Comparison of ENCODE assay signal across 12 cellular contexts in genomic region chr3:43733459-43734384, GRCh38. TPM values are rescaled to one million over a fixed set of nuclear protein-coding genes. Genes with fewer than 3 reads are reported as not detected.
DNase-seq lines count a peak whose midpoint lies in the region; ATAC-seq and TF ChIP-seq lines count a peak whose summit lies in the region.
"Had no signal": no experiment of that assay in that cellular context is flagged by ENCODE, and none has a peak within 500 bp of the region (broad histone marks: within the 10 kb centered on the region; RNA-seq: fewer than 3 reads in every experiment).

No MANE protein-coding gene starts in this region.

- H4K20me1 ChIP-seq in GM23248 (ENCODE audit: insufficient read depth): no peaks in the 10 kb centered on the region
- no peaks in the 10 kb centered on the region for H4K20me1 ChIP-seq in hepatocyte (ENCODE audit: insufficient read depth, poor library complexity, severe bottlenecking)

- H3K4me2 ChIP-seq in GM23248 (ENCODE audit: unreplicated experiment) (peak overlapping the region; percentile 15), hepatocyte (no peak overlapping the region)

- H2AFZ ChIP-seq in GM23248 (no peak overlapping the region), hepatocyte (no peak overlapping the region)

- intact Hi-C loops in heart left ventricle (cut with DNase I) (no loop called here), sciatic nerve (cut with DNase I) (no loop called here)

- TF ChIP-seq CTCF in heart left ventricle (IDR thresholded peaks at IDR 0.05): no peak
- no peak for TF ChIP-seq CTCF in hepatocyte (IDR thresholded peaks at IDR 0.05; ENCODE audit: poor library complexity)

- H3K27ac ChIP-seq in GM23248: peak overlapping the region; percentile 61
- H3K27ac ChIP-seq in heart left ventricle: peak overlapping the region in 8 of 12 donors; percentile 9 to 73 (median 31)
- H3K27ac ChIP-seq in hepatocyte: no peak overlapping the region

- peaks cover 29% of the 10 kb centered on the region for H3K4me1 ChIP-seq in GM23248 (ENCODE audit: insufficient read depth)
- H3K4me1 ChIP-seq in heart left ventricle: peaks cover 0 to 14% (median 6%) of the 10 kb centered on the region in 12 donors
- H3K4me1 ChIP-seq in hepatocyte (ENCODE audit: insufficient read depth): peaks cover 9% of the 10 kb centered on the region

- no peak overlapping the region for H3K4me3 ChIP-seq in GM23248
- H3K4me3 ChIP-seq in heart left ventricle: no peak overlapping the region
- H3K4me3 ChIP-seq in hepatocyte: no peak overlapping the region

- H3K9me2 ChIP-seq in GM23248 (ENCODE audit: insufficient read depth) (no peaks in the 10 kb centered on the region), hepatocyte (replicated peaks; ENCODE audit: insufficient read depth) (no peaks in the 10 kb centered on the region)

- H3K27me3 ChIP-seq in GM23248 (replicated peaks; ENCODE audit: insufficient read depth) (no peaks in the 10 kb centered on the region), heart left ventricle (no peaks in the 10 kb centered on the region), hepatocyte (no peaks in the 10 kb centered on the region)

- WGBS in GM23248 (ENCODE audit: low coverage in 1 of 2, low lambda C conversion rate in 2 of 2, missing lambda C conversion rate in 2 of 2), 2 experiments: 28 to 31% methylated on average over 6 of the region's 6 CpGs
- WGBS in heart left ventricle, 4 donors: 50 to 55% (median 53%) methylated on average over 6 of the region's 6 CpGs
- 86% methylated on average over 6 of the region's 6 CpGs for whole genome bisulfite sequencing in hepatocyte (ENCODE audit: low lambda C conversion rate, missing lambda C conversion rate)

- H3K9ac ChIP-seq in GM23248: no peak overlapping the region

- ATAC-seq in heart left ventricle: peak; percentile 83 to 92 (median 86)
- ATAC-seq in sciatic nerve: peak; percentile 66
- ATAC-seq: activated CD8-positive, alpha-beta T cell treated with anti-CD3 and anti-CD28 coated beads, Interleukin-2, amount 10 ng/mL, durations not matched to agents 7 days and 5 days had no signal

- H3F3A ChIP-seq in GM23248 (ENCODE audit: insufficient read depth): peaks cover 26% of the 10 kb centered on the region

- H3K9me3 ChIP-seq in GM23248 (ENCODE audit: low read depth) (no peaks in the 10 kb centered on the region), heart left ventricle (no peaks in the 10 kb centered on the region), hepatocyte (ENCODE audit: low read depth) (no peaks in the 10 kb centered on the region)

- H3K79me2 ChIP-seq in GM23248 (ENCODE audit: insufficient read depth) (no peaks in the 10 kb centered on the region), hepatocyte (no peaks in the 10 kb centered on the region)

- no peaks in the 10 kb centered on the region for H3K36me3 ChIP-seq in GM23248 (ENCODE audit: low read depth)
- peaks cover 0 to 6% (median 0%) of the 10 kb centered on the region in 9 donors for H3K36me3 ChIP-seq in heart left ventricle
- no peaks in the 10 kb centered on the region for H3K36me3 ChIP-seq in hepatocyte (replicated peaks; ENCODE audit: insufficient read depth, low read depth)

- no peak for TF ChIP-seq POLR2A in heart left ventricle (IDR thresholded peaks at IDR 0.05)

- DNase-seq in GM23248 (peak; percentile 90), astrocyte of the hippocampus (ENCODE audit: low read depth, low spot score) (peak; percentile 94), heart left ventricle (peak in 4 of 5 donors; percentile 57 to 74 (median 58)), sciatic nerve (ENCODE audit: low spot score) (no peak), hepatocyte (ENCODE audit: low spot score) (no peak), NCI-H748 treated with DMSO at 0.1 percent for 48 hours (lab: John Stamatoyannopoulos, UW) (no peak), NCI-H1105 treated with DMSO at 0.1 percent for 48 hours (lab: John Stamatoyannopoulos, UW) (no peak), inferior parietal cortex (ENCODE audit: extremely low spot score) (no peak)
- DNase-seq: activated CD8-positive, alpha-beta T cell treated with anti-CD3 and anti-CD28 coated beads, Interleukin-2, amount 10 ng/mL, durations not matched to agents 7 days and 5 days; effector CD4-positive, alpha-beta T cell; kidney glomerular epithelial cell; occipital lobe had no signal

- in situ Hi-C loops in GM23248 (cut with MboI): no loop called here

RNA-seq across cellular contexts. Expression of gene ABHD5, which starts 43.0 kb away (rescaled TPM):
- total RNA-seq in GM23248 (2014; rRNA removed; shearing (Covaris generic)): 45.5 and 54.3 TPM in 2 replicates
- polyA plus RNA-seq in GM23248 (2016; fragmentation: Nextera tagmentation; extraction: Ambion mirVana) (31.4 and 32.3 TPM in 2 replicates), heart left ventricle (100 to 1,000 TPM in 1 of 2 donors, 1 to 10 TPM in 1; 8.5 to 103 TPM), hepatocyte (14.3 and 25.1 TPM in 2 replicates)
- total RNA-seq in heart left ventricle (10 to 100 TPM; 24.2 to 48.2 (median 26.7) TPM), sciatic nerve (18.1 TPM), hepatocyte (26.6 and 29.9 TPM in 2 replicates)

Comparison
In these comparisons a context has a peak if more than half of its experiments do, and no peak if none do; other contexts are left out.
1. DNase-seq: peak in GM23248 (single experiment), astrocyte of the hippocampus (single experiment) and heart left ventricle (4 of 5); none in sciatic nerve (single experiment), hepatocyte (single experiment), NCI-H748 treated with DMSO at 0.1 percent for 48 hours (single experiment), NCI-H1105 treated with DMSO at 0.1 percent for 48 hours (single experiment) and inferior parietal cortex (single experiment).